20 cellular contexts compared by ENCODE assay signal in the genomic region with DNA sequence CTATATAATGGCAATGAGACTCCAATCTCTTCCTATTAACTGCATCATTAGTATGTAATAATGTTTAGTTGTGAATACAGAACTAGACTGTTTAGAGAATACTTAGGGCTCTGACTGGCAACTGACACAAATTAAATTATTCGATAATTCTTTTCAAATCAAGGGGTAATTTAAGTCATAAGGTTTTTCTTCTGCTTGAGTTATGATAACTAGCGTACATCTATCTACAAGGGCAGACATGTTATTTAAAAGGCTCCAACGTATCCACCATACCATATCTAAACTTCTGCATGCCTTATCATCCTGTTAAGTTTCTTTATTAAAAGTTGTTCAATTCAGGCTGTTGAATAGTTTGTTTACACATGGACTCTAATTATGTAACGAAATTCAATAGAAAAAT. TPM values are rescaled to one million over a fixed set of nuclear protein-coding genes. Genes with fewer than 3 reads are reported as not detected.
DNase-seq lines count a peak whose midpoint lies in the region; ATAC-seq, FAIRE-seq and TF ChIP-seq lines count a peak whose summit lies in the region.
"Had no signal": no experiment of that assay in that cellular context is flagged by ENCODE, and none has a peak within 500 bp of the region (broad histone marks: within the 10 kb centered on the region; RNA-seq: fewer than 3 reads in every experiment).

No MANE protein-coding gene starts in this region.

- H3K4me3 ChIP-seq in SK-N-MC (peak overlapping the region; percentile 67), gastrocnemius medialis (peak overlapping the region in 3 of 4 donors; percentile 29 to 44 (median 44)), SJCRH30 (no peak overlapping the region)

- H3K36me3 ChIP-seq in SK-N-MC (ENCODE audit: insufficient read depth, low read length) (peaks cover 36% of the 10 kb centered on the region), gastrocnemius medialis (no peaks in the 10 kb centered on the region), SJCRH30 (peaks cover 23% of the 10 kb centered on the region)

- no peak overlapping the region for H3K9ac ChIP-seq in SK-N-MC (ENCODE audit: insufficient read length)

- H3K27me3 ChIP-seq in layer of hippocampus (ENCODE audit: control insufficient read depth, insufficient read depth, low read length) (no peaks in the 10 kb centered on the region), gastrocnemius medialis (no peaks in the 10 kb centered on the region), SJCRH30 (no peaks in the 10 kb centered on the region)

- H3K27ac ChIP-seq in SK-N-MC, result peak overlapping the region; percentile 92
- peak overlapping the region; percentile 10 for H3K27ac ChIP-seq in layer of hippocampus (ENCODE audit: low read depth, low read length)
- H3K27ac ChIP-seq in gastrocnemius medialis, result peak overlapping the region; percentile 72 to 87 (median 78)
- H3K27ac ChIP-seq in SJCRH30, result no peak overlapping the region
- H3K27ac ChIP-seq: RWPE1 had no signal

- DNase-seq in SK-N-MC (ENCODE audit: low read depth, low spot score) (no peak), gastrocnemius medialis (no peak), SJCRH30 (no peak)
- DNase-seq: DMS53, HCEC 1CT, Karpas-422, NCI-H1092 treated with DMSO at 0.1 percent for 48 hours, NCI-H1436, NCI-H187, NCI-H2081 treated with DMSO at 0.1 percent for 48 hours, NCI-H2171, NCI-H226, NCI-H510A, SHP77 treated with DMSO at 0.1 percent for 48 hours had no signal

- peak; percentile 47 for FAIRE-seq in G401.6 (lab: Jason Lieb, UNC)
- FAIRE-seq: H1 had no signal

- ATAC-seq in gastrocnemius medialis (no peak), HG02970 (IDR thresholded peaks at IDR 0.05; ENCODE audit: low FRiP score, unreplicated experiment) (no peak), GM18858 (IDR thresholded peaks at IDR 0.05; ENCODE audit: unreplicated experiment) (no peak)

- TF ChIP-seq CTCF in gastrocnemius medialis (IDR thresholded peaks at IDR 0.05 in 4 of 5, conservative IDR thresholded peaks at IDR 0.05 in 1 of 5), result no peak

- H3K4me1 ChIP-seq in gastrocnemius medialis, result peaks cover 33 to 50% of the 10 kb centered on the region in 2 donors
- H3K4me1 ChIP-seq in SJCRH30, result peaks cover 8% of the 10 kb centered on the region; the same call in 1 of the 2 replicates

- H3K9me3 ChIP-seq in SK-N-MC (ENCODE audit: low read depth, low read length) (no peaks in the 10 kb centered on the region), gastrocnemius medialis (no peaks in the 10 kb centered on the region), SJCRH30 (replicated peaks) (no peaks in the 10 kb centered on the region)

- TF ChIP-seq POLR2A in gastrocnemius medialis (IDR thresholded peaks at IDR 0.05), result no peak

- intact Hi-C loops in gastrocnemius medialis (cut with DNase I; ENCODE audit: low total_unique reads), result no loop called here

- in situ Hi-C loops in gastrocnemius medialis (cut with MboI; ENCODE audit: low sequenced_read_pairs in 4 of 4), result loop anchor here in 1 of 4 donors (25.0 kb wide), 1 partner anchor 555 kb away; no protein-coding TSS in a partner anchor

RNA-seq across cellular contexts. Expression of gene SEMA3C, which starts 11.2 kb away (rescaled TPM):
- 10 to 100 TPM in 2 of 4 donors, 1 to 10 TPM in 2; 5.4 to 58.5 (median 30.3) TPM for total RNA-seq in gastrocnemius medialis
- 37.0 and 39.3 TPM in 2 replicates for total RNA-seq in SJCRH30 (2014; rRNA removed; shearing (Covaris generic))
